ENCODE assay signal across 2 cellular contexts in the genomic region with DNA sequence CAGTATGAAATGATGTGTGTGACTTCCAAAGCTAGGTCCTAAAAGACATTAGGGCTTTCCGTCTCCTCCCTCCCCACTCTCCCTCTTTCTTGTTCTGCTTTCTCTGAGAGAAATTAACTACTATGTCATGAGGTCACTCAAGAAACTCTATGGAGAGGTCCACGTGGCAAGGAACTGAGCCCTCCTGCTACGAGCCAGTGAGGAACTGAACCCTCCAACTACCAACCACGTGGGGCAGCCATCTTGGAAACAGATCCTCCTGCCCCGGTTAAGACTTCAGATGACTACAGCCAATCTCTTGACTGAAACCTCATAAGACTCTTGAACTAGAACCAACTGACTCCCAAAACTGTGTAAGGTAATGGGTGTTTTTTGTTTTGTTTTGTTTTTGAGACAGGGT.
TF ChIP-seq lines count a peak whose summit lies in the region.

No MANE protein-coding gene starts in this region.

TF ChIP-seq in A549, 52 proteins besides CTCF, POLR2A, EP300 and RAD21 (continued from another document):
- TF ChIP-seq USF2 (IDR thresholded peaks at IDR 0.05): 0 out of 2 replicates have a peak, but pooled peaks have one; percentile 25
TF ChIP-seq in A549: peak in this region for 1.

TF ChIP-seq in GM23338, 12 proteins besides CTCF, POLR2A, EP300 and RAD21 (continued from another document):
- TF ChIP-seq, protein P1, sequence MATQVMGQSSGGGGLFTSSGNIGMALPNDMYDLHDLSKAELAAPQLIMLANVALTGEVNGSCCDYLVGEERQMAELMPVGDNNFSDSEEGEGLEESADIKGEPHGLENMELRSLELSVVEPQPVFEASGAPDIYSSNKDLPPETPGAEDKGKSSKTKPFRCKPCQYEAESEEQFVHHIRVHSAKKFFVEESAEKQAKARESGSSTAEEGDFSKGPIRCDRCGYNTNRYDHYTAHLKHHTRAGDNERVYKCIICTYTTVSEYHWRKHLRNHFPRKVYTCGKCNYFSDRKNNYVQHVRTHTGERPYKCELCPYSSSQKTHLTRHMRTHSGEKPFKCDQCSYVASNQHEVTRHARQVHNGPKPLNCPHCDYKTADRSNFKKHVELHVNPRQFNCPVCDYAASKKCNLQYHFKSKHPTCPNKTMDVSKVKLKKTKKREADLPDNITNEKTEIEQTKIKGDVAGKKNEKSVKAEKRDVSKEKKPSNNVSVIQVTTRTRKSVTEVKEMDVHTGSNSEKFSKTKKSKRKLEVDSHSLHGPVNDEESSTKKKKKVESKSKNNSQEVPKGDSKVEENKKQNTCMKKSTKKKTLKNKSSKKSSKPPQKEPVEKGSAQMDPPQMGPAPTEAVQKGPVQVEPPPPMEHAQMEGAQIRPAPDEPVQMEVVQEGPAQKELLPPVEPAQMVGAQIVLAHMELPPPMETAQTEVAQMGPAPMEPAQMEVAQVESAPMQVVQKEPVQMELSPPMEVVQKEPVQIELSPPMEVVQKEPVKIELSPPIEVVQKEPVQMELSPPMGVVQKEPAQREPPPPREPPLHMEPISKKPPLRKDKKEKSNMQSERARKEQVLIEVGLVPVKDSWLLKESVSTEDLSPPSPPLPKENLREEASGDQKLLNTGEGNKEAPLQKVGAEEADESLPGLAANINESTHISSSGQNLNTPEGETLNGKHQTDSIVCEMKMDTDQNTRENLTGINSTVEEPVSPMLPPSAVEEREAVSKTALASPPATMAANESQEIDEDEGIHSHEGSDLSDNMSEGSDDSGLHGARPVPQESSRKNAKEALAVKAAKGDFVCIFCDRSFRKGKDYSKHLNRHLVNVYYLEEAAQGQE (IDR thresholded peaks at IDR 0.05; ENCODE audit: unreplicated experiment): no peak
- TF ChIP-seq ZNF462 (CRISPR knock-in tag; IDR thresholded peaks at IDR 0.05): no peak
- TF ChIP-seq, protein P2, sequence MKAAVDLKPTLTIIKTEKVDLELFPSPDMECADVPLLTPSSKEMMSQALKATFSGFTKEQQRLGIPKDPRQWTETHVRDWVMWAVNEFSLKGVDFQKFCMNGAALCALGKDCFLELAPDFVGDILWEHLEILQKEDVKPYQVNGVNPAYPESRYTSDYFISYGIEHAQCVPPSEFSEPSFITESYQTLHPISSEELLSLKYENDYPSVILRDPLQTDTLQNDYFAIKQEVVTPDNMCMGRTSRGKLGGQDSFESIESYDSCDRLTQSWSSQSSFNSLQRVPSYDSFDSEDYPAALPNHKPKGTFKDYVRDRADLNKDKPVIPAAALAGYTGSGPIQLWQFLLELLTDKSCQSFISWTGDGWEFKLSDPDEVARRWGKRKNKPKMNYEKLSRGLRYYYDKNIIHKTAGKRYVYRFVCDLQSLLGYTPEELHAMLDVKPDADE (IDR thresholded peaks at IDR 0.05): no peak
- TF ChIP-seq NANOG (IDR thresholded peaks at IDR 0.05; ENCODE audit: borderline replicate concordance): no peak
- TF ChIP-seq CREB1 (CRISPR knock-in tag; IDR thresholded peaks at IDR 0.05; ENCODE audit: low read depth): no peak
- no peak for TF ChIP-seq POLR2AphosphoS5 (IDR thresholded peaks at IDR 0.05; ENCODE audit: low read depth)
- no peak for TF ChIP-seq ZNF114 (CRISPR knock-in tag; IDR thresholded peaks at IDR 0.05)
- TF ChIP-seq JUNB (IDR thresholded peaks at IDR 0.05; ENCODE audit: unreplicated experiment): no peak
- no peak for TF ChIP-seq EZH2 (IDR thresholded peaks at IDR 0.05; ENCODE audit: low read depth, unreplicated experiment)
- no peak for TF ChIP-seq STAT1 (IDR thresholded peaks at IDR 0.05; ENCODE audit: unreplicated experiment)
- TF ChIP-seq EZH2phosphoT487 (IDR thresholded peaks at IDR 0.05; ENCODE audit: unreplicated experiment): no peak
